ENCODE assay signal across 7 cellular contexts in genomic region chr17:34892864-34893263, GRCh38.
DNase-seq lines count a peak whose midpoint lies in the region; ATAC-seq and TF ChIP-seq lines count a peak whose summit lies in the region.

No MANE protein-coding gene starts in this region.

- H3K27ac ChIP-seq in DOHH2 (ENCODE audit: low read depth, low read length), result no peak overlapping the region

- peak; percentile 76 for TF ChIP-seq CTCF in DOHH2 (IDR thresholded peaks at IDR 0.05; ENCODE audit: low read depth, low read length, poor library complexity, severe bottlenecking)

- H3F3A ChIP-seq in DOHH2 (ENCODE audit: control insufficient read depth, insufficient read depth), result no peaks in the 10 kb centered on the region

- H3K4me1 ChIP-seq in DOHH2 (ENCODE audit: control insufficient read depth, low read length), result no peaks in the 10 kb centered on the region

- ATAC-seq in HG02885 (IDR thresholded peaks at IDR 0.05; ENCODE audit: poor library complexity, unreplicated experiment), result no peak

- H4K20me1 ChIP-seq in DOHH2 (ENCODE audit: control insufficient read depth, insufficient read depth, low read depth, low read length), result no peaks in the 10 kb centered on the region

- no peaks in the 10 kb centered on the region for H3K36me3 ChIP-seq in DOHH2 (ENCODE audit: control insufficient read depth, low read length)

- H3K9me3 ChIP-seq in DOHH2 (ENCODE audit: control insufficient read depth, insufficient read depth, low read length), result no peaks in the 10 kb centered on the region

- no peak overlapping the region for H3K4me3 ChIP-seq in DOHH2 (ENCODE audit: low read length)

- 0 out of 2 replicates have a peak, but pooled peaks cover 4% of the 10 kb centered on the region for H3K27me3 ChIP-seq in DOHH2 (ENCODE audit: control insufficient read depth, low read length)

- DNase-seq in HPDE6-E6E7 (ENCODE audit: extremely low spot score) (peak; percentile 22), SKM-1 treated with dmso at 0.1 percent for 144 hours (lab: John Stamatoyannopoulos, UW; ENCODE audit: unreplicated experiment) (peak; percentile 5), iPS-NIHi7 (ENCODE audit: extremely low spot score) (peak; percentile 91), GM19240 (ENCODE audit: insufficient read length, low spot score) (no peak)
- no peak for DNase-seq in activated CD4-positive, CD25-positive, alpha-beta regulatory T cell treated with anti-CD3 and anti-CD28 coated beads, Interleukin-2, amount 50 U/mL, for 72 hours

- no peak overlapping the region for H3K4me2 ChIP-seq in DOHH2 (ENCODE audit: low read length)

- H3K79me2 ChIP-seq in DOHH2 (ENCODE audit: control insufficient read depth, low read length), result no peaks in the 10 kb centered on the region

- no peaks in the 10 kb centered on the region for H3K9me2 ChIP-seq in DOHH2 (replicated peaks; ENCODE audit: control insufficient read depth, low read length)

Comparison
In these comparisons a context has a peak if more than half of its experiments do, and no peak if none do; other contexts are left out.
1. DNase-seq: peak in HPDE6-E6E7 (single experiment), SKM-1 treated with dmso at 0.1 percent for 144 hours (single experiment) and iPS-NIHi7 (single experiment); none in activated CD4-positive, CD25-positive, alpha-beta regulatory T cell treated with anti-CD3 and anti-CD28 coated beads, Interleukin-2, amount 50 U/mL, for 72 hours (single experiment) and GM19240 (single experiment).